ENCODE assay signal across 27 cellular contexts in genomic region chr11:17791144-17791543, GRCh38. TPM values are rescaled to one million over a fixed set of nuclear protein-coding genes. Genes with fewer than 3 reads are reported as not detected.
"Had no signal": no experiment of that assay in that cellular context is flagged by ENCODE, and none has a peak within 500 bp of the region (broad histone marks: within the 10 kb centered on the region; RNA-seq: fewer than 3 reads in every experiment).

No MANE protein-coding gene starts in this region.

- H3K9me3 ChIP-seq: colonic mucosa, left ventricle myocardium inferior, lower lobe of right lung, right atrium auricular region, sigmoid colon, suprapubic skin, tibial artery, upper lobe of left lung, uterus had no signal

- H3K27ac Mint-ChIP-seq: memory B cell, mesothelial cell of epicardium, natural killer cell had no signal

- H3K4me1 Mint-ChIP-seq: memory B cell, mesothelial cell of epicardium, neural crest cell had no signal

- H3K4me1 ChIP-seq: colonic mucosa, left ventricle myocardium inferior, lower lobe of right lung, right atrium auricular region, sigmoid colon, suprapubic skin, tibial artery, upper lobe of left lung, uterus had no signal

- H3K36me3 ChIP-seq: colonic mucosa, left ventricle myocardium inferior, lower lobe of right lung, right atrium auricular region, sigmoid colon, suprapubic skin, upper lobe of left lung, uterus had no signal

- H3K27ac ChIP-seq: colonic mucosa, left ventricle myocardium inferior, lower lobe of right lung, right atrium auricular region, sigmoid colon, suprapubic skin, tibial artery, upper lobe of left lung, uterus had no signal

- H3K4me3 Mint-ChIP-seq: memory B cell, mesothelial cell of epicardium, natural killer cell, neural crest cell had no signal

- H3K36me3 Mint-ChIP-seq: mesothelial cell of epicardium, natural killer cell had no signal

- DNase-seq: colonic mucosa; dermis blood vessel endothelial cell; erythroblast; foreskin melanocyte; head of caudate nucleus; hippocampal formation; islet precursor cell; left cardiac atrium; left ventricle myocardium inferior; lower lobe of right lung; natural killer cell; posterior cingulate gyrus; sigmoid colon; stimulated activated CD4-positive, alpha-beta T cell treated with anti-CD3 and anti-CD28 coated beads, Interleukin-12 subunit alpha, Interleukin-12 subunit beta, amount 100 ng/mL, for 4 hours; stimulated activated CD4-positive, alpha-beta T cell treated with anti-CD3 and anti-CD28 coated beads, Interleukin-2, amount 100 ng/mL, for 48 hours; stimulated activated naive CD8-positive, alpha-beta T cell treated with anti-CD3 and anti-CD28 coated beads, Interleukin-15, Interleukin-2, amounts not matched to agents 100 U/mL and 50 U/mL, for 24 hours; tibial artery; upper lobe of left lung; uterus had no signal

- H3K9me3 Mint-ChIP-seq: memory B cell, mesothelial cell of epicardium, natural killer cell had no signal

- FAIRE-seq: small intestine had no signal

- ATAC-seq: left cardiac atrium; lower lobe of right lung; natural killer cell; stimulated activated naive CD8-positive, alpha-beta T cell treated with anti-CD3 and anti-CD28 coated beads, Interleukin-15, Interleukin-2, amounts not matched to agents 100 U/mL and 50 U/mL, for 24 hours had no signal

- H3K27me3 Mint-ChIP-seq: memory B cell had no signal

- H3K4me3 ChIP-seq: colonic mucosa, left ventricle myocardium inferior, lower lobe of right lung, right atrium auricular region, sigmoid colon, suprapubic skin, tibial artery, upper lobe of left lung, uterus had no signal

- H3K27me3 ChIP-seq: colonic mucosa, right atrium auricular region, sigmoid colon, suprapubic skin, tibial artery, upper lobe of left lung, uterus had no signal

RNA-seq across cellular contexts. Expression of gene KCNC1, which starts 56.6 kb away (rescaled TPM):
- total RNA-seq: dermis blood vessel endothelial cell, left cardiac atrium, left ventricle myocardium inferior, lower lobe of right lung, mucosa of gallbladder, natural killer cell, osteocyte, right atrium auricular region, suprapubic skin, upper lobe of left lung had no signal
